In genomic region chr6:137911675-137912158, GRCh38 we compare ENCODE assay signal across 14 cellular contexts. TPM values are rescaled to one million over a fixed set of nuclear protein-coding genes. Genes with fewer than 3 reads are reported as not detected.
A peak's percentile ranks its signal among the peaks of the same experiment; 100 is the strongest.
DNase-seq lines count a peak whose midpoint lies in the region; ATAC-seq and TF ChIP-seq lines count a peak whose summit lies in the region.
"Had no signal": no experiment of that assay in that cellular context is flagged by ENCODE, and none has a peak within 500 bp of the region (broad histone marks: within the 10 kb centered on the region; RNA-seq: fewer than 3 reads in every experiment).

No MANE protein-coding gene starts in this region.

- H3K9me3 ChIP-seq in WERI-Rb-1 (ENCODE audit: severe bottlenecking): no peaks in the 10 kb centered on the region

- TF ChIP-seq CTCF in osteocyte (IDR thresholded peaks at IDR 0.05) (no peak), WERI-Rb-1 (IDR thresholded peaks at IDR 0.05; ENCODE audit: low read depth, low read length) (no peak)

- H3K27me3 Mint-ChIP-seq in memory B cell (peaks cover 5% of the 10 kb centered on the region), osteocyte (ENCODE audit: unreplicated experiment) (no peaks in the 10 kb centered on the region)

- H3K36me3 ChIP-seq in WERI-Rb-1: no peaks in the 10 kb centered on the region
- H3K36me3 ChIP-seq: heart left ventricle had no signal

- H3K4me1 Mint-ChIP-seq in memory B cell: peaks cover 34% of the 10 kb centered on the region
- peaks cover 12% of the 10 kb centered on the region for H3K4me1 Mint-ChIP-seq in osteocyte (ENCODE audit: unreplicated experiment)

- no peak overlapping the region for H3K27ac ChIP-seq in WERI-Rb-1

- peak overlapping the region; percentile 3 for H3K27ac Mint-ChIP-seq in memory B cell
- H3K27ac Mint-ChIP-seq in osteocyte (ENCODE audit: unreplicated experiment): no peak overlapping the region

- no peak overlapping the region for H3K4me3 ChIP-seq in WERI-Rb-1 (ENCODE audit: low read depth, low read length)
- H3K4me3 ChIP-seq: heart left ventricle had no signal

- H3K9me3 Mint-ChIP-seq in memory B cell (peaks cover 3% of the 10 kb centered on the region), osteocyte (ENCODE audit: unreplicated experiment) (peaks cover 16% of the 10 kb centered on the region)

- peaks cover 7% of the 10 kb centered on the region for H3K36me3 Mint-ChIP-seq in memory B cell
- peaks cover 2% of the 10 kb centered on the region for H3K36me3 Mint-ChIP-seq in osteocyte (ENCODE audit: unreplicated experiment)

- H3K4me3 Mint-ChIP-seq in memory B cell (peak overlapping the region; percentile 36), osteocyte (ENCODE audit: unreplicated experiment) (no peak overlapping the region)

- no peak for DNase-seq in memory B cell (ENCODE audit: low spot score in 2 of 2)
- DNase-seq in osteocyte (ENCODE audit: extremely low spot score, unreplicated experiment): no peak
- no peak for DNase-seq in WERI-Rb-1
- no peak for DNase-seq in activated gamma-delta T cell treated with Interleukin-2 at 50 U/mL for 16 hours
- DNase-seq in germinal center (ENCODE audit: low spot score): no peak
- DNase-seq: activated CD4-positive, alpha-beta T cell treated with anti-CD3 and anti-CD28 coated beads, Interleukin-2, amount 50 U/mL, for 1 hour; activated naive CD4-positive, alpha-beta T cell treated with anti-CD3 and anti-CD28 coated beads, Interleukin-2, amount 50 U/mL, for 16 hours; Caco-2; heart left ventricle; NCI-H345; Right ventricle myocardium superior had no signal

- peak; percentile 57 for ATAC-seq in GM18498 (IDR thresholded peaks at IDR 0.05; ENCODE audit: unreplicated experiment)
- peak; percentile 42 for ATAC-seq in GM21390 (IDR thresholded peaks at IDR 0.05; ENCODE audit: unreplicated experiment)
- ATAC-seq in HG03196 (IDR thresholded peaks at IDR 0.05; ENCODE audit: unreplicated experiment): peak; percentile 43
- peak; percentile 48 for ATAC-seq in memory B cell (ENCODE audit: low read depth)
- ATAC-seq: heart left ventricle had no signal

- no peaks in the 10 kb centered on the region for H3K27me3 ChIP-seq in WERI-Rb-1 (ENCODE audit: insufficient read depth, low read depth, severe bottlenecking)
- H3K27me3 ChIP-seq: heart left ventricle had no signal

RNA-seq across cellular contexts. Expression of gene TNFAIP3, which starts 44.7 kb away (rescaled TPM):
- 12.0 and 17.4 TPM in 2 replicates for total RNA-seq in osteocyte
